Comparison of ENCODE assay signal across 8 cellular contexts in genomic region chr19:8307965-8308866, GRCh38. TPM values are rescaled to one million over a fixed set of nuclear protein-coding genes. Genes with fewer than 3 reads are reported as not detected.
DNase-seq lines count a peak whose midpoint lies in the region; ATAC-seq and TF ChIP-seq lines count a peak whose summit lies in the region.

TSS of gene CD320 (minus strand) at chr19:8308358. CDS start at chr19:8308290, 68 bp downstream.

- CTCF ChIA-PET in WTC11 (lab: Charles Lee): interaction anchor here (1.3 kb wide), 1 partner anchor 26 kb away, joined by 4 read pairs; no protein-coding TSS in a partner anchor

- peaks cover 18% of the 10 kb centered on the region for H3K36me3 Mint-ChIP-seq in WTC11

- ATAC-seq in HG03095 (IDR thresholded peaks at IDR 0.05; ENCODE audit: unreplicated experiment): peak; percentile 71
- peak; percentile 67 for ATAC-seq in WTC11

- TF ChIP-seq CTCF in WTC11 (IDR thresholded peaks at IDR 0.05) (no peak), cardiac fibroblast (IDR thresholded peaks at IDR 0.05; ENCODE audit: low read depth, low read length) (no peak)

- TF ChIP-seq POLR2A in GM18526 (IDR thresholded peaks at IDR 0.05; ENCODE audit: extremely low read depth, insufficient read length): peak; percentile 77

- no peaks in the 10 kb centered on the region for H3K9me3 Mint-ChIP-seq in WTC11

- no peaks in the 10 kb centered on the region for H3K27me3 Mint-ChIP-seq in WTC11 (ENCODE audit: low read depth)

- POLR2A ChIA-PET in WTC11 (lab: Charles Lee): no interaction called here

- peaks cover 33% of the 10 kb centered on the region for H3K4me1 Mint-ChIP-seq in WTC11

- peak within 1 kb of the TSS; percentile 59 to 62 for H3K4me3 ChIP-seq in cardiac fibroblast (replicated peaks in 1 of 2; ENCODE audit: low read depth in 2 of 2, low read length in 2 of 2)

- H3K27ac Mint-ChIP-seq in WTC11: peak within 1 kb of the TSS; percentile 91

- peak within 1 kb of the TSS; percentile 86 for H3K4me3 Mint-ChIP-seq in WTC11

- DNase-seq in 8988T: peak; percentile 90
- peak; percentile 86 for DNase-seq in NCI-H2196 treated with DMSO at 0.1 percent for 48 hours (lab: John Stamatoyannopoulos, UW; ENCODE audit: unreplicated experiment)
- peak; percentile 87 for DNase-seq in WTC11 (ENCODE audit: low spot score)
- DNase-seq in cardiac fibroblast (ENCODE audit: low read depth in 2 of 2): peak; percentile 90 to 92
- peak; percentile 89 for DNase-seq in iris pigment epithelial cell (ENCODE audit: low read depth)
- peak; percentile 79 for DNase-seq in smooth muscle cell of the brain vasculature (ENCODE audit: low read depth, low spot score)

TF ChIP-seq in WTC11, 78 proteins besides CTCF, POLR2A, EP300 and RAD21 (continues in another document):
- TF ChIP-seq MYBL2 (CRISPR knock-in tag; IDR thresholded peaks at IDR 0.05) (peak; percentile 85), TEAD1 (CRISPR knock-in tag; IDR thresholded peaks at IDR 0.05) (peak; percentile 73; the same call in 1 of the 2 replicates), NFE2L1 (CRISPR knock-in tag; IDR thresholded peaks at IDR 0.05) (peak; percentile 49; the same call in 1 of the 2 replicates), ESRRA (CRISPR knock-in tag; IDR thresholded peaks at IDR 0.05; ENCODE audit: borderline replicate concordance) (peak; percentile 77; the same call in 1 of the 2 replicates), FOXK1 (CRISPR knock-in tag; IDR thresholded peaks at IDR 0.05) (peak; percentile 72; the same call in 1 of the 2 replicates), SP1 (CRISPR knock-in tag; conservative IDR thresholded peaks at IDR 0.05) (peak; percentile 62), ZNF219 (CRISPR knock-in tag; IDR thresholded peaks at IDR 0.05; ENCODE audit: borderline replicate concordance) (0 out of 2 replicates have a peak, but pooled peaks have one; percentile 68), ZNF396 (CRISPR knock-in tag; IDR thresholded peaks at IDR 0.05; ENCODE audit: borderline replicate concordance) (no peak), NR1H2 (CRISPR knock-in tag; IDR thresholded peaks at IDR 0.05) (no peak), IRF2 (CRISPR knock-in tag; IDR thresholded peaks at IDR 0.05; ENCODE audit: borderline replicate concordance, low read depth) (peak; percentile 66; the same call in 1 of the 2 replicates), AFF4 (CRISPR knock-in tag; IDR thresholded peaks at IDR 0.05; ENCODE audit: borderline replicate concordance) (no peak), FOXJ3 (CRISPR knock-in tag; IDR thresholded peaks at IDR 0.05; ENCODE audit: borderline replicate concordance) (no peak), ZNF281 (CRISPR knock-in tag; IDR thresholded peaks at IDR 0.05) (peak; percentile 27), EMX1 (CRISPR knock-in tag; IDR thresholded peaks at IDR 0.05) (peak; percentile 72; the same call in 1 of the 2 replicates), NFYB (CRISPR knock-in tag; conservative IDR thresholded peaks at IDR 0.05; ENCODE audit: low read depth) (peak; percentile 71), ZNF423 (CRISPR knock-in tag; IDR thresholded peaks at IDR 0.05) (no peak), RORB (CRISPR knock-in tag; IDR thresholded peaks at IDR 0.05) (no peak), HMGXB4 (CRISPR knock-in tag; IDR thresholded peaks at IDR 0.05) (peak; percentile 78; the same call in 1 of the 2 replicates), ZNF416 (CRISPR knock-in tag; IDR thresholded peaks at IDR 0.05) (peak; percentile 90), CREM (CRISPR knock-in tag; IDR thresholded peaks at IDR 0.05) (peak; percentile 82; the same call in 1 of the 2 replicates), JAZF1 (CRISPR knock-in tag; IDR thresholded peaks at IDR 0.05) (no peak), GRHL2 (CRISPR knock-in tag; IDR thresholded peaks at IDR 0.05; ENCODE audit: insufficient replicate concordance, severe bottlenecking) (no peak), ETV6 (CRISPR knock-in tag; IDR thresholded peaks at IDR 0.05) (peak; percentile 71; the same call in 1 of the 2 replicates), PRRX2 (CRISPR knock-in tag; IDR thresholded peaks at IDR 0.05) (peak; percentile 15; the same call in 1 of the 2 replicates), CDX4 (CRISPR knock-in tag; IDR thresholded peaks at IDR 0.05; ENCODE audit: borderline replicate concordance) (no peak), ZNF317 (CRISPR knock-in tag; IDR thresholded peaks at IDR 0.05; ENCODE audit: borderline replicate concordance, low read depth) (peak; percentile 63; the same call in 1 of the 2 replicates), JUN (CRISPR knock-in tag; IDR thresholded peaks at IDR 0.05) (peak; percentile 49; the same call in 1 of the 2 replicates), ATF1 (CRISPR knock-in tag; IDR thresholded peaks at IDR 0.05) (0 out of 2 replicates have a peak, but pooled peaks have one; percentile 67), ZNF671 (CRISPR knock-in tag; IDR thresholded peaks at IDR 0.05) (peak; percentile 53; the same call in 1 of the 2 replicates)

RNA-seq across cellular contexts. Expression of gene CD320, which starts in this region (rescaled TPM):
- 107 to 121 TPM (median 114 TPM) in 3 replicates for total RNA-seq in WTC11 (2021)

Comparison
In these comparisons a context has a peak if more than half of its experiments do, and no peak if none do; other contexts are left out.
1. Peak in every context shown above with its lines: DNase-seq, ATAC-seq and H3K4me3 ChIP-seq.